ENCODE assay signal across 12 cellular contexts in genomic region chr5:124724357-124725039, GRCh38. TPM values are rescaled to one million over a fixed set of nuclear protein-coding genes. Genes with fewer than 3 reads are reported as not detected.
DNase-seq lines count a peak whose midpoint lies in the region; ATAC-seq and TF ChIP-seq lines count a peak whose summit lies in the region.
"Had no signal": no experiment of that assay in that cellular context is flagged by ENCODE, and none has a peak within 500 bp of the region (broad histone marks: within the 10 kb centered on the region; RNA-seq: fewer than 3 reads in every experiment).

No MANE protein-coding gene starts in this region.

- POLR2A ChIA-PET in activated B cell treated with CpG ODN at 0.5 μM for 24 hours (lab: Charles Lee): interaction anchor here (0.5 to 2.6 kb wide), 7 partner anchors 17 to 123 kb away, joined by 3 to 22 read pairs (median 6); partner anchors contain the start of gene ZNF608

- ATAC-seq in GM21360 (IDR thresholded peaks at IDR 0.05; ENCODE audit: unreplicated experiment) (peak; percentile 53), HG03060 (IDR thresholded peaks at IDR 0.05; ENCODE audit: low read depth, unreplicated experiment) (peak; percentile 43), activated B cell treated with CpG ODN at 0.5 μM for 24 hours (ENCODE audit: low read depth) (peak; percentile 7)
- ATAC-seq: activated T-cell treated with anti-CD3 and anti-CD28 coated beads, Interleukin-2, amount 50 U/mL, for 72 hours had no signal

- no peaks in the 10 kb centered on the region for H3K27me3 Mint-ChIP-seq in activated B cell treated with CpG ODN at 0.5 μM for 24 hours

- H3K9me3 Mint-ChIP-seq in activated B cell treated with CpG ODN at 0.5 μM for 24 hours: no peaks in the 10 kb centered on the region

- H3K4me1 Mint-ChIP-seq in activated B cell treated with CpG ODN at 0.5 μM for 24 hours: peaks cover 52% of the 10 kb centered on the region

- peak overlapping the region; percentile 84 for H3K27ac Mint-ChIP-seq in activated B cell treated with CpG ODN at 0.5 μM for 24 hours
- H3K27ac Mint-ChIP-seq: activated T-cell treated with anti-CD3 and anti-CD28 coated beads, Interleukin-2, amount 50 U/mL, for 72 hours had no signal

- DNase-seq in GM12864 (ENCODE audit: low read depth): peak; percentile 74
- no peak for DNase-seq in activated B cell treated with CpG ODN at 0.5 μM for 24 hours
- no peak for DNase-seq in SKM-1 (lab: John Stamatoyannopoulos, UW; ENCODE audit: unreplicated experiment)
- no peak for DNase-seq in NCI-H1694 treated with DMSO at 0.1 percent for 48 hours (lab: John Stamatoyannopoulos, UW)
- DNase-seq in iPS-NIHi7 (ENCODE audit: extremely low spot score): no peak
- DNase-seq in D341Med (ENCODE audit: low spot score): no peak
- DNase-seq: activated T-cell treated with anti-CD3 and anti-CD28 coated beads, Interleukin-2, amount 50 U/mL, for 72 hours; hippocampal formation; NCI-H2107; stimulated activated CD4-positive, alpha-beta T cell treated with anti-CD3 and anti-CD28 coated beads, Interleukin-4, amount 100 ng/mL, for 24 hours had no signal

- H3K36me3 Mint-ChIP-seq in activated B cell treated with CpG ODN at 0.5 μM for 24 hours (ENCODE audit: low read depth): no peaks in the 10 kb centered on the region

- CTCF ChIA-PET in activated B cell treated with CpG ODN at 0.5 μM for 24 hours (lab: Charles Lee): interaction anchor here (1.0 to 1.5 kb wide), 2 partner anchors 14 to 24 kb away, joined by 4 to 5 read pairs; no protein-coding TSS in a partner anchor

- TF ChIP-seq CTCF in GM12864 (IDR thresholded peaks at IDR 0.05; ENCODE audit: low read depth, low read length, missing control alignments) (no peak), activated B cell treated with CpG ODN at 0.5 μM for 24 hours (IDR thresholded peaks at IDR 0.05) (no peak)

- peak overlapping the region; percentile 83 for H3K4me3 Mint-ChIP-seq in activated B cell treated with CpG ODN at 0.5 μM for 24 hours
- H3K4me3 Mint-ChIP-seq: activated T-cell treated with anti-CD3 and anti-CD28 coated beads, Interleukin-2, amount 50 U/mL, for 72 hours had no signal

- H3K4me3 ChIP-seq in GM12864 (ENCODE audit: low read depth, low read length): peak overlapping the region; percentile 61

- intact Hi-C loops in activated B cell treated with CpG ODN at 0.5 μM for 24 hours (cut with micrococcal nuclease): no loop called here

RNA-seq across cellular contexts. Expression of gene ZNF608, which starts 21.9 kb away (rescaled TPM):
- total RNA-seq in activated B cell treated with CpG ODN at 0.5 μM for 24 hours: 20.7 and 22.0 TPM in 2 replicates
